Comparison of ENCODE assay signal across 9 cellular contexts in genomic region chr11:95068549-95068948, GRCh38. TPM values are rescaled to one million over a fixed set of nuclear protein-coding genes. Genes with fewer than 3 reads are reported as not detected.
A peak's percentile ranks its signal among the peaks of the same experiment; 100 is the strongest.
DNase-seq lines count a peak whose midpoint lies in the region; ATAC-seq and TF ChIP-seq lines count a peak whose summit lies in the region.
"Had no signal": no experiment of that assay in that cellular context is flagged by ENCODE, and none has a peak within 500 bp of the region (broad histone marks: within the 10 kb centered on the region; RNA-seq: fewer than 3 reads in every experiment).

No MANE protein-coding gene starts in this region.

- TF ChIP-seq CTCF in AG09309 (IDR thresholded peaks at IDR 0.05; ENCODE audit: control insufficient read depth, insufficient read depth, low read depth, low read length, missing control alignments), result no peak
- no peak for TF ChIP-seq CTCF in WI38 (IDR thresholded peaks at IDR 0.05; ENCODE audit: low read depth, low read length)
- no peak for TF ChIP-seq CTCF in chondrocyte (IDR thresholded peaks at IDR 0.05)

- peak; percentile 73 for ATAC-seq in GM18873 (IDR thresholded peaks at IDR 0.05; ENCODE audit: low FRiP score, unreplicated experiment)
- peak; percentile 65 for ATAC-seq in HG03103 (IDR thresholded peaks at IDR 0.05; ENCODE audit: low read depth, unreplicated experiment)
- peak; percentile 80 for ATAC-seq in left colon

- H3K4me1 Mint-ChIP-seq in chondrocyte (ENCODE audit: low read depth), result peaks cover 26% of the 10 kb centered on the region

- peak; percentile 91 for DNase-seq in AG09309 (ENCODE audit: low read depth)
- peak; percentile 81 for DNase-seq in NCI-H2227 (lab: John Stamatoyannopoulos, UW; ENCODE audit: unreplicated experiment)
- no peak for DNase-seq in chondrocyte (ENCODE audit: low spot score)
- DNase-seq in left colon, result peak; percentile 83 to 89
- peak; percentile 31 for DNase-seq in stimulated activated CD4-positive, alpha-beta T cell treated with anti-CD3 and anti-CD28 coated beads, Interleukin-2, amount 100 ng/mL, for 4 hours (ENCODE audit: low read depth)

- H3K36me3 Mint-ChIP-seq in chondrocyte (ENCODE audit: low read depth), result peaks cover 8% of the 10 kb centered on the region

- H3K4me3 ChIP-seq in AG09309 (ENCODE audit: control insufficient read depth, low read depth, low read length) (peak overlapping the region; percentile 73), WI38 (ENCODE audit: low read depth, low read length) (peak overlapping the region; percentile 70)

- intact Hi-C loops in left colon (cut with DNase I, micrococcal nuclease), result loop anchor here in 1 of 2 donors (5.0 kb wide), 1 partner anchor 84 kb away; no protein-coding TSS in a partner anchor

- no peaks in the 10 kb centered on the region for H3K9me3 Mint-ChIP-seq in chondrocyte (ENCODE audit: low read depth)

- no peaks in the 10 kb centered on the region for H3K27me3 Mint-ChIP-seq in chondrocyte (ENCODE audit: low read depth)

- H3K27ac Mint-ChIP-seq in chondrocyte (ENCODE audit: unreplicated experiment), result peak overlapping the region; percentile 97

- H3K4me3 Mint-ChIP-seq in chondrocyte (ENCODE audit: unreplicated experiment), result peak overlapping the region; percentile 98

RNA-seq across cellular contexts. Expression of gene SRSF8, which starts 1.8 kb away (rescaled TPM):
- total RNA-seq in chondrocyte, result 45.2 to 48.6 TPM (median 45.5 TPM) in 3 replicates
- 10 to 100 TPM; 42.8 to 52.7 TPM for total RNA-seq in left colon

RNA-seq across cellular contexts. Expression of gene KDM4F, which starts 19.3 kb away (rescaled TPM):
- total RNA-seq in chondrocyte (not detected in 3 replicates), left colon (not detected)
- total RNA-seq: T-helper 2 cell treated with Interferon-gamma antibody and Interleukin-4, amounts not matched to agents 100 ng/mL and 5 ng/mL, for 36 hours had no signal

RNA-seq across cellular contexts. Expression of gene ENDOD1, which starts 21.1 kb away (rescaled TPM):
- 48.0 to 71.1 TPM (median 67.9 TPM) in 3 replicates for total RNA-seq in chondrocyte
- total RNA-seq in left colon, result 100 to 1,000 TPM in 1 of 2 donors, 10 to 100 TPM in 1; 98.9 to 108 TPM

RNA-seq across cellular contexts. Expression of gene KDM4E, which starts 43.5 kb away (rescaled TPM):
- not detected in 3 replicates for total RNA-seq in chondrocyte
- total RNA-seq in left colon, result not detected
- total RNA-seq: T-helper 2 cell treated with Interferon-gamma antibody and Interleukin-4, amounts not matched to agents 100 ng/mL and 5 ng/mL, for 36 hours had no signal
